Comparison of ENCODE assay signal across 14 cellular contexts in genomic region chr11:126411971-126412381, GRCh38. TPM values are rescaled to one million over a fixed set of nuclear protein-coding genes. Genes with fewer than 3 reads are reported as not detected.
DNase-seq lines count a peak whose midpoint lies in the region; ATAC-seq, FAIRE-seq and TF ChIP-seq lines count a peak whose summit lies in the region.
"Had no signal": no experiment of that assay in that cellular context is flagged by ENCODE, and none has a peak within 500 bp of the region (broad histone marks: within the 10 kb centered on the region; RNA-seq: fewer than 3 reads in every experiment).

No MANE protein-coding gene starts in this region.

- no peaks in the 10 kb centered on the region for H3K9me3 Mint-ChIP-seq in activated CD8-positive, alpha-beta T cell treated with anti-CD3 and anti-CD28 coated beads, Interleukin-2, amount 10 ng/mL, durations not matched to agents 7 days and 5 days (ENCODE audit: insufficient read depth)
- no peaks in the 10 kb centered on the region for H3K9me3 Mint-ChIP-seq in activated CD8-positive, alpha-beta T cell treated with anti-CD3 and anti-CD28 coated beads for 36 hours
- H3K9me3 Mint-ChIP-seq: activated naive CD8-positive, alpha-beta T cell treated with anti-CD3 and anti-CD28 coated beads, Interleukin-2, amount 50 U/mL, for 24 hours; dendritic cell treated with granulocyte-macrophage colony-stimulating factor and Interleukin-4, amounts not matched to agents 40 ng/mL and 50 ng/mL, for 4 days had no signal

- peaks cover 7% of the 10 kb centered on the region for H3K4me1 Mint-ChIP-seq in activated CD8-positive, alpha-beta T cell treated with anti-CD3 and anti-CD28 coated beads, Interleukin-2, amount 10 ng/mL, durations not matched to agents 7 days and 5 days (ENCODE audit: low read depth)
- peaks cover 10% of the 10 kb centered on the region for H3K4me1 Mint-ChIP-seq in activated CD8-positive, alpha-beta T cell treated with anti-CD3 and anti-CD28 coated beads for 36 hours (ENCODE audit: low read depth)

- H2BK15ac ChIP-seq in H1 (ENCODE audit: low read length), result no peak overlapping the region

- H4K5ac ChIP-seq in H1 (ENCODE audit: insufficient read length, low read depth, low read length), result no peak overlapping the region

- H3K79me1 ChIP-seq in H1 (ENCODE audit: low read depth, low read length), result no peaks in the 10 kb centered on the region

- H3K14ac ChIP-seq in H1 (ENCODE audit: insufficient read length), result no peak overlapping the region

- no peak overlapping the region for H2AK5ac ChIP-seq in H1 (ENCODE audit: low read depth, low read length)

- no peaks in the 10 kb centered on the region for H3K27me3 Mint-ChIP-seq in activated CD8-positive, alpha-beta T cell treated with anti-CD3 and anti-CD28 coated beads, Interleukin-2, amount 10 ng/mL, durations not matched to agents 7 days and 5 days (ENCODE audit: low read depth)
- no peaks in the 10 kb centered on the region for H3K27me3 Mint-ChIP-seq in activated CD8-positive, alpha-beta T cell treated with anti-CD3 and anti-CD28 coated beads for 36 hours
- H3K27me3 Mint-ChIP-seq: activated naive CD8-positive, alpha-beta T cell treated with anti-CD3 and anti-CD28 coated beads, Interleukin-2, amount 50 U/mL, for 24 hours; dendritic cell treated with granulocyte-macrophage colony-stimulating factor and Interleukin-4, amounts not matched to agents 40 ng/mL and 50 ng/mL, for 4 days had no signal

- no peaks in the 10 kb centered on the region; the same call in 1 of the 2 replicates for H3K23me2 ChIP-seq in H1 (ENCODE audit: low read depth, low read length)

- no peak overlapping the region for H2BK12ac ChIP-seq in H1 (ENCODE audit: low read depth, low read length)

- no peak overlapping the region for H3K4me2 ChIP-seq in H1 (ENCODE audit: insufficient read depth in 1 of 2, low read depth in 2 of 2, low read length in 2 of 2)
- H3K4me2 ChIP-seq in hepatocyte, result no peak overlapping the region

- H3K4me1 ChIP-seq in H1 (replicated peaks in 1 of 4; ENCODE audit: control insufficient read depth in 3 of 4, insufficient read depth in 4 of 4, low read length in 3 of 4) (no peaks in the 10 kb centered on the region; a peak in 1 of 7 replicates), hepatocyte (ENCODE audit: insufficient read depth) (peaks cover 22% of the 10 kb centered on the region)

- H3K18ac ChIP-seq in H1 (ENCODE audit: extremely low read depth, low read length), result no peak overlapping the region

- H3K79me2 ChIP-seq in H1 (ENCODE audit: control insufficient read depth in 1 of 2, insufficient read depth in 2 of 2, low read length in 2 of 2) (no peaks in the 10 kb centered on the region), hepatocyte (no peaks in the 10 kb centered on the region)

- POLR2A ChIA-PET in activated CD8-positive, alpha-beta T cell treated with anti-CD3 and anti-CD28 coated beads, Interleukin-2, amount 10 ng/mL, durations not matched to agents 7 days and 5 days (lab: Charles Lee), result no interaction called here
- POLR2A ChIA-PET in activated CD8-positive, alpha-beta T cell treated with anti-CD3 and anti-CD28 coated beads for 36 hours (lab: Charles Lee), result no interaction called here
- POLR2A ChIA-PET in H1 (lab: Charles Lee; ENCODE audit: partially characterized antibody), result interaction anchor here (1.0 kb wide), 1 partner anchor 13 kb away, joined by 4 read pairs; no protein-coding TSS in a partner anchor

- 81% methylated on average over 6 of the region's 6 CpGs; no CpG with 5 or more reads in 1 of the 2 experiments for WGBS in H1 (ENCODE audit: extremely low coverage in 1 of 2, insufficient coverage in 1 of 2, insufficient read length in 1 of 2, insufficient replicate concordance in 2 of 2, low coverage in 1 of 2, low lambda C conversion rate in 2 of 2, missing lambda C conversion rate in 1 of 2), 2 experiments
- 89% methylated on average over 6 of the region's 6 CpGs for WGBS in hepatocyte (ENCODE audit: low lambda C conversion rate, missing lambda C conversion rate)

- H4K91ac ChIP-seq in H1 (replicated peaks; ENCODE audit: insufficient read length, low read length), result no peak overlapping the region

- H3K56ac ChIP-seq in H1 (replicated peaks; ENCODE audit: insufficient read length, low read depth, low read length), result no peak overlapping the region

- H4K20me1 ChIP-seq in H1 (replicated peaks in 1 of 2; ENCODE audit: control insufficient read depth in 1 of 2, insufficient read depth in 2 of 2, low read length in 2 of 2) (no peaks in the 10 kb centered on the region), hepatocyte (ENCODE audit: insufficient read depth, poor library complexity, severe bottlenecking) (no peaks in the 10 kb centered on the region)

- CTCF ChIA-PET in activated CD8-positive, alpha-beta T cell treated with anti-CD3 and anti-CD28 coated beads, Interleukin-2, amount 10 ng/mL, durations not matched to agents 7 days and 5 days (lab: Charles Lee), result no interaction called here
- CTCF ChIA-PET in activated CD8-positive, alpha-beta T cell treated with anti-CD3 and anti-CD28 coated beads for 36 hours (lab: Charles Lee), result no interaction called here
- CTCF ChIA-PET in H1 (lab: Charles Lee; ENCODE audit: partially characterized antibody), result interaction anchor here (0.7 to 3.4 kb wide), 15 partner anchors 9 to 490 kb away, joined by 3 to 20 read pairs (median 4); no protein-coding TSS in a partner anchor

- no peak for FAIRE-seq in H1 (lab: Jason Lieb, UNC)
- FAIRE-seq: GM12878, small intestine had no signal

- H3K9me3 ChIP-seq in H1 (ENCODE audit: insufficient read depth in 2 of 2, low read depth in 1 of 2, low read length in 1 of 2) (no peaks in the 10 kb centered on the region), hepatocyte (ENCODE audit: low read depth) (no peaks in the 10 kb centered on the region)

- H2BK5ac ChIP-seq in H1 (ENCODE audit: low read depth, low read length), result no peak overlapping the region

- H3K9ac ChIP-seq in H1 (replicated peaks in 1 of 4; ENCODE audit: extremely low read depth in 1 of 4, low read depth in 3 of 4, low read length in 3 of 4), result no peak overlapping the region

- peak overlapping the region; percentile 7 for H3K27ac Mint-ChIP-seq in activated CD8-positive, alpha-beta T cell treated with anti-CD3 and anti-CD28 coated beads, Interleukin-2, amount 10 ng/mL, durations not matched to agents 7 days and 5 days
- no peak overlapping the region for H3K27ac Mint-ChIP-seq in activated CD8-positive, alpha-beta T cell treated with anti-CD3 and anti-CD28 coated beads for 36 hours
- H3K27ac Mint-ChIP-seq: activated naive CD8-positive, alpha-beta T cell treated with anti-CD3 and anti-CD28 coated beads, Interleukin-2, amount 50 U/mL, for 24 hours; dendritic cell treated with granulocyte-macrophage colony-stimulating factor and Interleukin-4, amounts not matched to agents 40 ng/mL and 50 ng/mL, for 4 days had no signal

- H2BK120ac ChIP-seq in H1 (replicated peaks; ENCODE audit: low read depth, low read length), result no peak overlapping the region

- ATAC-seq in activated CD8-positive, alpha-beta T cell treated with anti-CD3 and anti-CD28 coated beads, Interleukin-2, amount 10 ng/mL, durations not matched to agents 7 days and 5 days, result no peak
- no peak for ATAC-seq in activated CD8-positive, alpha-beta T cell treated with anti-CD3 and anti-CD28 coated beads for 36 hours
- no peak for ATAC-seq in GM21381 (IDR thresholded peaks at IDR 0.05; ENCODE audit: unreplicated experiment)
- ATAC-seq: activated naive CD8-positive, alpha-beta T cell treated with anti-CD3 and anti-CD28 coated beads, Interleukin-2, amount 50 U/mL, for 24 hours; GM12878 had no signal

- no peak overlapping the region for H2BK20ac ChIP-seq in H1 (ENCODE audit: low read length)

- H3K27ac ChIP-seq in H1 (ENCODE audit: low read depth, low read length) (no peak overlapping the region), hepatocyte (no peak overlapping the region)
- H3K27ac ChIP-seq: VCaP had no signal

- peak; percentile 3 to 28; a peak in 1 of 4 replicates for TF ChIP-seq RAD21 in H1 (IDR thresholded peaks at IDR 0.05 in 1 of 2, conservative IDR thresholded peaks at IDR 0.05 in 1 of 2; ENCODE audit: low read depth in 2 of 2, low read length in 2 of 2)

- no peak overlapping the region for H2AFZ ChIP-seq in H1 (ENCODE audit: low read length)
- no peak overlapping the region for H2AFZ ChIP-seq in hepatocyte

- no peak for TF ChIP-seq EP300 in H1 (IDR thresholded peaks at IDR 0.05; ENCODE audit: borderline replicate concordance in 1 of 2, low read depth in 2 of 2, low read length in 2 of 2)

- peaks cover 6% of the 10 kb centered on the region for H3K36me3 Mint-ChIP-seq in activated CD8-positive, alpha-beta T cell treated with anti-CD3 and anti-CD28 coated beads, Interleukin-2, amount 10 ng/mL, durations not matched to agents 7 days and 5 days (ENCODE audit: low read depth)
- peaks cover 7% of the 10 kb centered on the region for H3K36me3 Mint-ChIP-seq in activated CD8-positive, alpha-beta T cell treated with anti-CD3 and anti-CD28 coated beads for 36 hours (ENCODE audit: low read depth)

- H3K23ac ChIP-seq in H1 (ENCODE audit: insufficient read length), result no peak overlapping the region

- intact Hi-C loops in activated CD8-positive, alpha-beta T cell treated with anti-CD3 and anti-CD28 coated beads for 36 hours (cut with micrococcal nuclease), result loop anchor here (10.0 kb wide), 1 partner anchor 97 kb away; no protein-coding TSS in a partner anchor

- DNase-seq in activated CD8-positive, alpha-beta T cell treated with anti-CD3 and anti-CD28 coated beads, Interleukin-2, amount 10 ng/mL, durations not matched to agents 7 days and 5 days, result no peak
- DNase-seq in activated CD8-positive, alpha-beta T cell treated with anti-CD3 and anti-CD28 coated beads for 36 hours, result no peak
- DNase-seq in H1 (ENCODE audit: low read depth in 1 of 2, low spot score in 2 of 2) (no peak), hepatocyte (ENCODE audit: low spot score) (no peak), SKM-1 (lab: John Stamatoyannopoulos, UW; ENCODE audit: unreplicated experiment) (no peak), SHP77 (lab: John Stamatoyannopoulos, UW) (no peak), EL (no peak)
- DNase-seq: activated naive CD8-positive, alpha-beta T cell treated with anti-CD3 and anti-CD28 coated beads, Interleukin-2, amount 50 U/mL, for 24 hours; NCI-H1105; small intestine had no signal

- H3K4ac ChIP-seq in H1 (replicated peaks; ENCODE audit: insufficient read length, low read depth, low read length), result no peak overlapping the region

- H3K27me3 ChIP-seq in H1 (replicated peaks in 1 of 4; ENCODE audit: control insufficient read depth in 3 of 4, extremely low read depth in 1 of 4, insufficient read depth in 3 of 4, low read length in 3 of 4) (peaks cover 0 to 5% (median 0%) of the 10 kb centered on the region in 4 experiments; a peak in 3 of 7 replicates), hepatocyte (no peaks in the 10 kb centered on the region)

- H3K36me3 ChIP-seq in H1 (ENCODE audit: control insufficient read depth in 2 of 4, insufficient read depth in 4 of 4, low read length in 3 of 4) (peaks cover 0 to 7% (median 1%) of the 10 kb centered on the region in 4 experiments; a peak in 2 of 8 replicates), hepatocyte (replicated peaks; ENCODE audit: insufficient read depth, low read depth) (no peaks in the 10 kb centered on the region)

- no peak overlapping the region for H3K4me3 Mint-ChIP-seq in activated CD8-positive, alpha-beta T cell treated with anti-CD3 and anti-CD28 coated beads, Interleukin-2, amount 10 ng/mL, durations not matched to agents 7 days and 5 days
- H3K4me3 Mint-ChIP-seq in activated CD8-positive, alpha-beta T cell treated with anti-CD3 and anti-CD28 coated beads for 36 hours, result no peak overlapping the region
- H3K4me3 Mint-ChIP-seq: activated naive CD8-positive, alpha-beta T cell treated with anti-CD3 and anti-CD28 coated beads, Interleukin-2, amount 50 U/mL, for 24 hours; dendritic cell treated with granulocyte-macrophage colony-stimulating factor and Interleukin-4, amounts not matched to agents 40 ng/mL and 50 ng/mL, for 4 days had no signal

- no peak for TF ChIP-seq POLR2A in H1 (IDR thresholded peaks at IDR 0.05; ENCODE audit: control extremely low read depth in 1 of 2, low read depth in 2 of 2, low read length in 2 of 2)

- H4K8ac ChIP-seq in H1 (ENCODE audit: extremely low read depth, insufficient read depth, low read length), result no peak overlapping the region

- no peaks in the 10 kb centered on the region for H3K9me2 ChIP-seq in hepatocyte (replicated peaks; ENCODE audit: insufficient read depth)

- TF ChIP-seq CTCF in activated CD8-positive, alpha-beta T cell treated with anti-CD3 and anti-CD28 coated beads for 36 hours (IDR thresholded peaks at IDR 0.05), result no peak
- TF ChIP-seq CTCF in H1 (IDR thresholded peaks at IDR 0.05; ENCODE audit: control extremely low read depth in 1 of 3, insufficient read depth in 1 of 3, low read depth in 1 of 3, low read length in 3 of 3) (peak in 1 of 3 experiments; percentile 15; a peak in 1 of 4 replicates), hepatocyte (IDR thresholded peaks at IDR 0.05; ENCODE audit: poor library complexity) (peak; percentile 12)

- H3K4me3 ChIP-seq in H1 (ENCODE audit: extremely low read depth in 1 of 4, insufficient read depth in 2 of 4, low read depth in 3 of 4, low read length in 4 of 4) (no peak overlapping the region), hepatocyte (no peak overlapping the region)
- H3K4me3 ChIP-seq: GM12878 had no signal

RNA-seq across cellular contexts. Expression of gene ST3GAL4, which starts 56.5 kb away (rescaled TPM):
- 10 to 100 TPM; 10.3 to 11.8 TPM for total RNA-seq in activated CD8-positive, alpha-beta T cell treated with anti-CD3 and anti-CD28 coated beads, Interleukin-2, amount 10 ng/mL, durations not matched to agents 7 days and 5 days
- total RNA-seq in activated CD8-positive, alpha-beta T cell treated with anti-CD3 and anti-CD28 coated beads for 36 hours, result 10 to 100 TPM; 10.7 to 11.7 TPM
- 15.6 and 16.0 TPM in 2 replicates for total RNA-seq in H1 (2021; fragmentation: NEBNext Ultra II Directional; extraction: Animal tissue kit (Norgen Biotek cat#: 25700))
- 20.0 and 21.0 TPM in 2 replicates for polyA plus RNA-seq in H1 (2011; rRNA removed)
- 18.8 TPM for polyA plus RNA-seq in H1 (2011; cell fraction: cytosol; rRNA removed)
- 27.9 TPM for polyA plus RNA-seq in H1 (2011; cell fraction: nucleus; rRNA removed)
- polyA plus RNA-seq in H1 (2012, experiment 1 of 2), result 12.9 to 18.6 TPM (median 15.3 TPM) in 4 replicates
- polyA plus RNA-seq in H1 (2012, experiment 2 of 2), result 18.2 TPM
- polyA plus RNA-seq in H1 (2013, experiment 1 of 2), result 12.5 TPM
- 12.9 TPM for polyA plus RNA-seq in H1 (2013, experiment 2 of 2)
- 15.7 and 16.0 TPM in 2 replicates for polyA minus RNA-seq in H1 (2011; rRNA and poly(A)+ RNA removed)
- 5.8 TPM for polyA minus RNA-seq in H1 (2011; cell fraction: cytosol; rRNA and poly(A)+ RNA removed)
- polyA minus RNA-seq in H1 (2011; cell fraction: nucleus; rRNA and poly(A)+ RNA removed), result 14.6 TPM
- 25.2 and 31.5 TPM in 2 replicates for total RNA-seq in hepatocyte
- polyA plus RNA-seq in hepatocyte, result 31.0 and 33.5 TPM in 2 replicates
